ENCODE assay signal across 13 cellular contexts in genomic region chr2:11483806-11484147, GRCh38. TPM values are rescaled to one million over a fixed set of nuclear protein-coding genes. Genes with fewer than 3 reads are reported as not detected.
A peak's percentile ranks its signal among the peaks of the same experiment; 100 is the strongest.
DNase-seq lines count a peak whose midpoint lies in the region; ATAC-seq, FAIRE-seq and TF ChIP-seq lines count a peak whose summit lies in the region.
"Had no signal": no experiment of that assay in that cellular context is flagged by ENCODE, and none has a peak within 500 bp of the region (broad histone marks: within the 10 kb centered on the region; RNA-seq: fewer than 3 reads in every experiment).

No MANE protein-coding gene starts in this region.

- intact Hi-C loops in prostate gland (cut with DNase I) (no loop called here), pancreas (cut with DNase I) (loop anchor here in 1 of 3 donors (5.0 kb wide), 1 partner anchor 94 kb away; no protein-coding TSS in a partner anchor), CD14-positive monocyte (cut with micrococcal nuclease) (no loop called here)

- H3K27me3 ChIP-seq in endodermal cell (ENCODE audit: control insufficient read depth, insufficient read depth, low read length, poor library complexity, severe bottlenecking) (no peaks in the 10 kb centered on the region), prostate gland (replicated peaks; ENCODE audit: insufficient read depth) (no peaks in the 10 kb centered on the region), pancreas (no peaks in the 10 kb centered on the region)

- H3K4me1 ChIP-seq in endodermal cell (ENCODE audit: control insufficient read depth, insufficient read depth, low read length) (peaks cover 4% of the 10 kb centered on the region), prostate gland (replicated peaks) (peaks cover 4% of the 10 kb centered on the region), pancreas (peaks cover 0 to 5% (median 0%) of the 10 kb centered on the region in 3 donors)

- CTCF ChIA-PET in HEK293T (lab: Yijun Ruan, JAX), result interaction anchor here (0.7 to 1.6 kb wide), 3 partner anchors 18 to 100 kb away, joined by 3 to 10 read pairs (median 5); no protein-coding TSS in a partner anchor

- H3K4me1 Mint-ChIP-seq in endodermal cell (peaks cover 41% of the 10 kb centered on the region), CD14-positive monocyte (peaks cover 6% of the 10 kb centered on the region)

- no peak for TF ChIP-seq CTCF in endodermal cell (conservative IDR thresholded peaks at IDR 0.05)
- no peak for TF ChIP-seq CTCF in prostate gland (IDR thresholded peaks at IDR 0.05)
- TF ChIP-seq CTCF in pancreas (IDR thresholded peaks at IDR 0.05), result no peak
- TF ChIP-seq CTCF in CD14-positive monocyte (IDR thresholded peaks at IDR 0.05), result no peak

- no peaks in the 10 kb centered on the region for H3K9me3 Mint-ChIP-seq in endodermal cell
- peaks cover 0 to 10% (median 4%) of the 10 kb centered on the region in 7 donors for H3K9me3 Mint-ChIP-seq in CD14-positive monocyte
- H3K9me3 Mint-ChIP-seq: naive thymus-derived CD8-positive, alpha-beta T cell had no signal

- peaks cover 7% of the 10 kb centered on the region for H3K27me3 Mint-ChIP-seq in endodermal cell (ENCODE audit: insufficient read depth)
- H3K27me3 Mint-ChIP-seq in CD14-positive monocyte (ENCODE audit: low read depth in 3 of 3), result peaks cover 75 to 85% (median 81%) of the 10 kb centered on the region in 3 donors

- peak overlapping the region; percentile 89 for H3K4me3 ChIP-seq in endodermal cell (ENCODE audit: low read length)
- peak overlapping the region in 1 of 2 donors; percentile 67 for H3K4me3 ChIP-seq in prostate gland
- H3K4me3 ChIP-seq in pancreas, result peak overlapping the region in 1 of 4 donors; percentile 55

- peak overlapping the region; percentile 89 for H3K9ac ChIP-seq in endodermal cell (ENCODE audit: extremely low read depth, low read length, poor library complexity, severe bottlenecking)

- DNase-seq in NCI-H748 treated with DMSO at 0.1 percent for 48 hours (lab: John Stamatoyannopoulos, UW), result peak; percentile 43
- DNase-seq in NCI-H748 (lab: John Stamatoyannopoulos, UW; ENCODE audit: unreplicated experiment), result no peak
- DNase-seq in HEK293T (ENCODE audit: extremely low spot score), result no peak
- DNase-seq in endodermal cell, result no peak
- DNase-seq in prostate gland (ENCODE audit: low spot score), result no peak
- no peak for DNase-seq in pancreas
- DNase-seq in CD14-positive monocyte (ENCODE audit: low spot score), result no peak
- no peak for DNase-seq in stimulated activated CD4-positive, alpha-beta T cell treated with anti-CD3 and anti-CD28 coated beads, Interleukin-12 subunit alpha, Interleukin-12 subunit beta, amount 100 ng/mL, for 4 hours
- DNase-seq: activated CD8-positive, alpha-beta memory T cell treated with anti-CD3 and anti-CD28 coated beads, Interleukin-2, amount 50 U/mL, for 4 hours; NCI-H1105 had no signal

- TF ChIP-seq POLR2A in prostate gland (IDR thresholded peaks at IDR 0.05), result no peak

- no peaks in the 10 kb centered on the region for H3K9me3 ChIP-seq in endodermal cell (ENCODE audit: control insufficient read depth, low read length)
- H3K9me3 ChIP-seq in prostate gland, result no peaks in the 10 kb centered on the region
- no peaks in the 10 kb centered on the region for H3K9me3 ChIP-seq in pancreas

- WGBS in endodermal cell (ENCODE audit: insufficient coverage in 1 of 2, insufficient read length in 1 of 2), 2 experiments, result 8% methylated on average over 1 of the region's 1 CpG; no CpG with 5 or more reads in 1 of the 2 experiments
- 11% methylated on average over 1 of the region's 1 CpG for WGBS in prostate gland
- WGBS in pancreas, 2 donors, result 65 to 74% methylated on average over 1 of the region's 1 CpG

- H3K27ac ChIP-seq in endodermal cell (ENCODE audit: low read depth, low read length) (peak overlapping the region; percentile 41), prostate gland (peak overlapping the region; percentile 55 to 69), pancreas (no peak overlapping the region)

- no peak overlapping the region for H3K27ac Mint-ChIP-seq in endodermal cell
- H3K27ac Mint-ChIP-seq in CD14-positive monocyte, result no peak overlapping the region

- ATAC-seq in pancreas, result no peak

- no peak for FAIRE-seq in pancreas (lab: Jason Lieb, UNC)
- FAIRE-seq: islet of Langerhans, TTC549 had no signal

- H3K36me3 ChIP-seq in endodermal cell (ENCODE audit: control insufficient read depth, insufficient read depth, low read length) (peaks cover 28% of the 10 kb centered on the region), prostate gland (no peaks in the 10 kb centered on the region), pancreas (no peaks in the 10 kb centered on the region)

- H3K36me3 Mint-ChIP-seq in endodermal cell (ENCODE audit: low read depth) (peaks cover 23% of the 10 kb centered on the region), CD14-positive monocyte (peaks cover 2% of the 10 kb centered on the region in 2 donors)

- POLR2A ChIA-PET in HEK293T (lab: Yijun Ruan, JAX), result interaction anchor here (0.7 kb wide), 1 partner anchor 100 kb away, joined by 3 read pairs; no protein-coding TSS in a partner anchor

- H3K4me3 Mint-ChIP-seq in endodermal cell (peak overlapping the region; percentile 98), CD14-positive monocyte (peak overlapping the region in 1 of 2 donors; percentile 49)

TF ChIP-seq in HEK293T, 16 proteins besides CTCF, POLR2A, EP300 and RAD21:
- TF ChIP-seq NFRKB (IDR thresholded peaks at IDR 0.05), result no peak
- TF ChIP-seq ARNT (IDR thresholded peaks at IDR 0.05), result no peak
- no peak for TF ChIP-seq SP1 (IDR thresholded peaks at IDR 0.05)
- no peak for TF ChIP-seq FOXK2 (IDR thresholded peaks at IDR 0.05)
- no peak; the same call in 1 of the 2 replicates for TF ChIP-seq LEF1 (IDR thresholded peaks at IDR 0.05; ENCODE audit: borderline replicate concordance)
- peak; percentile 60; the same call in 1 of the 2 replicates for TF ChIP-seq FOXA1 (IDR thresholded peaks at IDR 0.05)
- no peak for TF ChIP-seq SUZ12 (IDR thresholded peaks at IDR 0.05)
- peak; percentile 56; the same call in 1 of the 2 replicates for TF ChIP-seq CTBP1 (IDR thresholded peaks at IDR 0.05; ENCODE audit: borderline replicate concordance)
- no peak for TF ChIP-seq BHLHE40 (IDR thresholded peaks at IDR 0.05; ENCODE audit: borderline replicate concordance)
- TF ChIP-seq ELF4 (IDR thresholded peaks at IDR 0.05), result no peak
- TF ChIP-seq L3MBTL2 (conservative IDR thresholded peaks at IDR 0.05), result no peak
- no peak for TF ChIP-seq FOXM1 (IDR thresholded peaks at IDR 0.05; ENCODE audit: borderline replicate concordance)
- peak; percentile 62 for TF ChIP-seq PKNOX1 (IDR thresholded peaks at IDR 0.05)
- TF ChIP-seq HDGF (IDR thresholded peaks at IDR 0.05; ENCODE audit: borderline replicate concordance), result no peak
- no peak for TF ChIP-seq ZNF384 (IDR thresholded peaks at IDR 0.05)
- no peak for TF ChIP-seq TARDBP (IDR thresholded peaks at IDR 0.05)
TF ChIP-seq in HEK293T: peak in this region for 3.

RNA-seq across cellular contexts. Expression of gene E2F6, which starts 17.8 kb away (rescaled TPM):
- total RNA-seq in endodermal cell (10 to 100 TPM; 24.9 to 30.3 TPM), prostate gland (10 to 100 TPM; 14.2 to 25.2 TPM), pancreas (1 to 10 TPM; 3.0 to 6.1 (median 5.0) TPM)
- 32.9 TPM for polyA plus RNA-seq in endodermal cell (2013, experiment 1 of 2)
- 32.6 TPM for polyA plus RNA-seq in endodermal cell (2013, experiment 2 of 2)
- polyA plus RNA-seq in pancreas (1 to 10 TPM; 4.7 to 9.6 TPM), CD14-positive monocyte (1 to 10 TPM; 3.5 to 3.7 TPM)

RNA-seq across cellular contexts. Expression of gene GREB1, which starts 50.1 kb away (rescaled TPM):
- total RNA-seq in endodermal cell (100 to 1,000 TPM in 1 of 2 donors, 10 to 100 TPM in 1; 86.4 to 106 TPM), prostate gland (100 to 1,000 TPM; 224 to 392 TPM), pancreas (10 to 100 TPM in 1 of 6 donors, 1 to 10 TPM in 5; 3.5 to 16.1 (median 5.6) TPM)
- polyA plus RNA-seq in endodermal cell (2013, experiment 1 of 2), result 37.0 TPM
- polyA plus RNA-seq in endodermal cell (2013, experiment 2 of 2), result 37.3 TPM
- polyA plus RNA-seq in pancreas (1 to 10 TPM; 6.2 to 6.8 TPM), CD14-positive monocyte (not detected)

Comparison
In these comparisons a context has a peak if more than half of its experiments do, and no peak if none do; other contexts are left out.
1. H3K27ac ChIP-seq: peak in endodermal cell (single experiment) and prostate gland (2 of 2); none in pancreas (0 of 4).
2. RNA of gene GREB1, which starts 50.1 kb away (total RNA-seq): 224 to 392 TPM in prostate gland and 86.4 to 106 TPM in endodermal cell; 3.5 to 16.1 TPM in pancreas; every median in the first group is over 4 times any median in the second.